ENCODE assay signal across 1 cellular context in genomic region chr5:158715592-158715991, GRCh38.
TF ChIP-seq lines count a peak whose summit lies in the region.

No MANE protein-coding gene starts in this region.

TF ChIP-seq in liver, 16 proteins besides CTCF, POLR2A, EP300 and RAD21 (continued from another document):
- TF ChIP-seq REST (IDR thresholded peaks at IDR 0.05) (peak; percentile 85), FOXA1 (IDR thresholded peaks at IDR 0.05) (no peak), HNF4A (conservative IDR thresholded peaks at IDR 0.05) (peak; percentile 34 to 65), RXRA (IDR thresholded peaks at IDR 0.05) (peak; percentile 22 to 67), SP1 (IDR thresholded peaks at IDR 0.05) (no peak), JUND (IDR thresholded peaks at IDR 0.05) (no peak), ATF3 (IDR thresholded peaks at IDR 0.05) (no peak)
